1 cellular context compared by ENCODE assay signal in the genomic region with DNA sequence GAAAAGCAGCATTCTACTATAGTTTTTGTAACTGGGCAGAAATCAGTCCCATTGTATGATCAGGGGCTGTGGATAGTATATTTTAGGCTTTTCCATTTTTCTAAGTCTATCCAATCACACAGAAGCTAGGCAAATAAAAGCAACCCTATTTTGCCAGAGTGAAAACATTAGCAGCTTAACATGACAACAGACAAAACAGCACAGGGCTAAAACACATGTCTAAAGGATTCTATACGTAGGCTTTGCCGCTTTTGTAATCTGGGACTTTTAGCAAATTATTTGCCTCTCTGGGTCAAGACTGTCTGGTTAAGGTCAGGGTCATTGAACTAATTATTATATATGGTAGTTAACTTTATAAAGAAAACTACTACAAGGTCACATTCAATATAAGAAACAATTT.
A peak's percentile ranks its signal among the peaks of the same experiment; 100 is the strongest.
TF ChIP-seq lines count a peak whose summit lies in the region.

No MANE protein-coding gene starts in this region.

TF ChIP-seq in GM12878, 131 proteins besides CTCF, POLR2A, EP300 and RAD21:
- TF ChIP-seq, protein P1, sequence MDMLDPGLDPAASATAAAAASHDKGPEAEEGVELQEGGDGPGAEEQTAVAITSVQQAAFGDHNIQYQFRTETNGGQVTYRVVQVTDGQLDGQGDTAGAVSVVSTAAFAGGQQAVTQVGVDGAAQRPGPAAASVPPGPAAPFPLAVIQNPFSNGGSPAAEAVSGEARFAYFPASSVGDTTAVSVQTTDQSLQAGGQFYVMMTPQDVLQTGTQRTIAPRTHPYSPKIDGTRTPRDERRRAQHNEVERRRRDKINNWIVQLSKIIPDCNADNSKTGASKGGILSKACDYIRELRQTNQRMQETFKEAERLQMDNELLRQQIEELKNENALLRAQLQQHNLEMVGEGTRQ (IDR thresholded peaks at IDR 0.05; ENCODE audit: borderline replicate concordance, low read depth, low read length) = no peak
- TF ChIP-seq NR2F1 (conservative IDR thresholded peaks at IDR 0.05) (peak; percentile 35; the same call in 1 of the 2 replicates), KAT2A (conservative IDR thresholded peaks at IDR 0.05; ENCODE audit: control insufficient read depth, low read depth, low read length) (no peak), EZH2 (IDR thresholded peaks at IDR 0.05; ENCODE audit: borderline replicate concordance, control insufficient read depth, low read depth, low read length) (no peak), ZNF384 (IDR thresholded peaks at IDR 0.05; ENCODE audit: borderline replicate concordance, low read depth, low read length) (no peak), MLLT1 (IDR thresholded peaks at IDR 0.05) (peak; percentile 53; the same call in 1 of the 2 replicates)
TF ChIP-seq in GM12878: peak in this region for 2.
